2 cellular contexts compared by ENCODE assay signal in the genomic region with DNA sequence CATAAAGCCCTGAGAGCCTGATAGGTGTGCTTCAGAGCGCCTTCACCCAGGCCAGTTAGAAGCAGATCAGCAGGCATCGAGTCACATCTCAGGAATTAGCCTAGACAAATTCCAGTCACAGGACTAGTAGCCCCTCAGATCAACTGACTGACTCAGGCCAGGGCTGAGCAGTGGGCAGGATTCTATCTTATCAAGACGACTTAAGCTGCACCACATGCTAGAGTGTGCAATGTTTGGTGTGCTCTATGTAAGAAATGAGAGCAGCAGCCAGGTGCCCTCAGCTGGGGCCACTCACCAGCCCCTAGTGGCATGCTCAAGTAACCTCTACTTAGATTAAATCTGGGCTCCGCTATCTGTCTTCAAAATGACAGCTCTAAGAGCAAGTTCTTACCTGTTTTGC.
TF ChIP-seq lines count a peak whose summit lies in the region.

No MANE protein-coding gene starts in this region.

TF ChIP-seq in H1, 55 proteins besides CTCF, POLR2A, EP300 and RAD21:
- TF ChIP-seq CHD1 (IDR thresholded peaks at IDR 0.05; ENCODE audit: low read depth, low read length) (no peak), GTF2F1 (IDR thresholded peaks at IDR 0.05; ENCODE audit: borderline replicate concordance, low read depth, low read length) (no peak), CTBP2 (IDR thresholded peaks at IDR 0.05; ENCODE audit: borderline replicate concordance, insufficient read depth, insufficient read length, low read length) (no peak), BCL11A (IDR thresholded peaks at IDR 0.05; ENCODE audit: low read depth in 2 of 2, low read length in 2 of 2) (no peak), EZH2 (IDR thresholded peaks at IDR 0.05; ENCODE audit: low read depth, low read length, severe bottlenecking) (no peak), RXRA (IDR thresholded peaks at IDR 0.05; ENCODE audit: insufficient read depth, low read depth, low read length) (no peak), SAP30 (IDR thresholded peaks at IDR 0.05; ENCODE audit: insufficient read depth, insufficient replicate concordance, low read length) (no peak), TAF7 (optimal IDR thresholded peaks at IDR 0.05; ENCODE audit: borderline replicate concordance, low read depth, low read length) (no peak), PHF8 (conservative IDR thresholded peaks at IDR 0.05; ENCODE audit: low read depth, low read length) (no peak), SIX5 (IDR thresholded peaks at IDR 0.05; ENCODE audit: low read depth, low read length) (no peak), FOSL1 (IDR thresholded peaks at IDR 0.05; ENCODE audit: insufficient read depth, low read depth, low read length) (no peak)
- TF ChIP-seq, protein P1, sequence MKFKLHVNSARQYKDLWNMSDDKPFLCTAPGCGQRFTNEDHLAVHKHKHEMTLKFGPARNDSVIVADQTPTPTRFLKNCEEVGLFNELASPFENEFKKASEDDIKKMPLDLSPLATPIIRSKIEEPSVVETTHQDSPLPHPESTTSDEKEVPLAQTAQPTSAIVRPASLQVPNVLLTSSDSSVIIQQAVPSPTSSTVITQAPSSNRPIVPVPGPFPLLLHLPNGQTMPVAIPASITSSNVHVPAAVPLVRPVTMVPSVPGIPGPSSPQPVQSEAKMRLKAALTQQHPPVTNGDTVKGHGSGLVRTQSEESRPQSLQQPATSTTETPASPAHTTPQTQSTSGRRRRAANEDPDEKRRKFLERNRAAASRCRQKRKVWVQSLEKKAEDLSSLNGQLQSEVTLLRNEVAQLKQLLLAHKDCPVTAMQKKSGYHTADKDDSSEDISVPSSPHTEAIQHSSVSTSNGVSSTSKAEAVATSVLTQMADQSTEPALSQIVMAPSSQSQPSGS (IDR thresholded peaks at IDR 0.05; ENCODE audit: low read length), result no peak
- TF ChIP-seq, protein P2, sequence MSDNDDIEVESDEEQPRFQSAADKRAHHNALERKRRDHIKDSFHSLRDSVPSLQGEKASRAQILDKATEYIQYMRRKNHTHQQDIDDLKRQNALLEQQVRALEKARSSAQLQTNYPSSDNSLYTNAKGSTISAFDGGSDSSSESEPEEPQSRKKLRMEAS (IDR thresholded peaks at IDR 0.05), result no peak

TF ChIP-seq in GM12891, 5 proteins besides CTCF, POLR2A, EP300 and RAD21:
- TF ChIP-seq POU2F2 (IDR thresholded peaks at IDR 0.05; ENCODE audit: low read depth, low read length) (no peak), POLR2AphosphoS5 (IDR thresholded peaks at IDR 0.05; ENCODE audit: low read depth, low read length) (no peak), TAF1 (IDR thresholded peaks at IDR 0.05; ENCODE audit: low read depth, low read length) (no peak), PAX5 (IDR thresholded peaks at IDR 0.05; ENCODE audit: insufficient read depth, low read length, severe bottlenecking) (no peak), SPI1 (IDR thresholded peaks at IDR 0.05; ENCODE audit: low read depth, low read length) (no peak)
